In the genomic region with DNA sequence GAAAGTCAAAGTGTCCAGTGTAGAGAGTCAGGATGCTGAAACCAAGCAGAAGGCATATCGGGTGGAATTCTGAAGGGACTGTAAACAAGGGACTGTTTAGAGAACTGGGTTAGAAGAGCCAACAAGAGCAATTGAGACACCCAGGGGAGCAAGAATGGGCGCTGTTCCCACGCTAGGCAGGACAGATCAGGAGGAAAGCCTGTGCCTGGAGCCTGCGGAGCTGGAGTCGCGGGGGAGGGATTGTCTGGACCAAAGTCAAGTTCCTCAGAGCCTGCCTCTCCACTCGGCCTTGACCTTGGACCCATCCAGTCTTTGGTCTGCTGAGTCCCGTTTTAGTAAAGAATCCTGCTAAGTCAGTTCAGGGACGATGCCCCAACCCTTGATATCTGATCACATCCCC, we compare ENCODE assay signal across 1 cellular context.
TF ChIP-seq lines count a peak whose summit lies in the region.

No MANE protein-coding gene starts in this region.

TF ChIP-seq in IMR-90, 13 proteins besides CTCF, POLR2A, EP300 and RAD21 (continued from another document):
- TF ChIP-seq, protein P1, sequence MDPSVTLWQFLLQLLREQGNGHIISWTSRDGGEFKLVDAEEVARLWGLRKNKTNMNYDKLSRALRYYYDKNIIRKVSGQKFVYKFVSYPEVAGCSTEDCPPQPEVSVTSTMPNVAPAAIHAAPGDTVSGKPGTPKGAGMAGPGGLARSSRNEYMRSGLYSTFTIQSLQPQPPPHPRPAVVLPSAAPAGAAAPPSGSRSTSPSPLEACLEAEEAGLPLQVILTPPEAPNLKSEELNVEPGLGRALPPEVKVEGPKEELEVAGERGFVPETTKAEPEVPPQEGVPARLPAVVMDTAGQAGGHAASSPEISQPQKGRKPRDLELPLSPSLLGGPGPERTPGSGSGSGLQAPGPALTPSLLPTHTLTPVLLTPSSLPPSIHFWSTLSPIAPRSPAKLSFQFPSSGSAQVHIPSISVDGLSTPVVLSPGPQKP (IDR thresholded peaks at IDR 0.05; ENCODE audit: borderline replicate concordance, low read depth, low read length) = no peak
- TF ChIP-seq SMC3 (IDR thresholded peaks at IDR 0.05; ENCODE audit: low read depth, low read length) = no peak
- TF ChIP-seq CEBPB (IDR thresholded peaks at IDR 0.05; ENCODE audit: low read depth, low read length) = no peak
- TF ChIP-seq MAFK (IDR thresholded peaks at IDR 0.05; ENCODE audit: low read depth, low read length) = no peak
- no peak for TF ChIP-seq FOS (IDR thresholded peaks at IDR 0.05; ENCODE audit: low read depth, low read length)
- TF ChIP-seq MXI1 (IDR thresholded peaks at IDR 0.05; ENCODE audit: borderline replicate concordance, low read depth, low read length) = no peak
- no peak for TF ChIP-seq MAZ (IDR thresholded peaks at IDR 0.05; ENCODE audit: borderline replicate concordance, low read depth, low read length)
- TF ChIP-seq CHD1 (IDR thresholded peaks at IDR 0.05; ENCODE audit: low read depth, low read length) = no peak
